In genomic region chr1:154812911-154813816, GRCh38 we compare ENCODE assay signal across 9 cellular contexts. TPM values are rescaled to one million over a fixed set of nuclear protein-coding genes. Genes with fewer than 3 reads are reported as not detected.
DNase-seq lines count a peak whose midpoint lies in the region; ATAC-seq, FAIRE-seq and TF ChIP-seq lines count a peak whose summit lies in the region.
"Had no signal": no experiment of that assay in that cellular context is flagged by ENCODE, and none has a peak within 500 bp of the region (broad histone marks: within the 10 kb centered on the region; RNA-seq: fewer than 3 reads in every experiment).

No MANE protein-coding gene starts in this region.

- intact Hi-C loops in activated naive CD4-positive, alpha-beta T cell treated with anti-CD3 and anti-CD28 coated beads for 36 hours (cut with micrococcal nuclease), result no loop called here
- intact Hi-C loops in CD4-positive, alpha-beta T cell (cut with DNase I, micrococcal nuclease), result no loop called here

- no peaks in the 10 kb centered on the region for H3K27me3 ChIP-seq in CD4-positive, alpha-beta T cell (ENCODE audit: control insufficient read depth, insufficient read depth, low read length)

- POLR2A ChIA-PET in CD4-positive, alpha-beta T cell (lab: Charles Lee), result no interaction called here

- TF ChIP-seq CTCF in brain (conservative IDR thresholded peaks at IDR 0.05), result no peak
- no peak for TF ChIP-seq CTCF in CD4-positive, alpha-beta T cell (IDR thresholded peaks at IDR 0.05)

- CTCF ChIA-PET in activated naive CD4-positive, alpha-beta T cell treated with anti-CD3 and anti-CD28 coated beads for 36 hours (lab: Charles Lee), result interaction anchor here (0.6 to 1.0 kb wide), 3 partner anchors 53 to 607 kb away, joined by 3 read pairs; no protein-coding TSS in a partner anchor
- CTCF ChIA-PET in CD4-positive, alpha-beta T cell (lab: Charles Lee), result no interaction called here

- no peak for FAIRE-seq in urothelium cell line (lab: Jason Lieb, UNC)

- peak overlapping the region; percentile 11 for H3K27ac Mint-ChIP-seq in T-helper 1 cell treated with Interleukin-12 subunit alpha and Interleukin-12 subunit beta and Interleukin-4 antibody, amounts not matched to agents 30 μg/mL and 1 μg/mL, for 36 hours
- peak overlapping the region; percentile 75 to 93 (median 92) for H3K27ac Mint-ChIP-seq in brain
- no peak overlapping the region for H3K27ac Mint-ChIP-seq in activated naive CD4-positive, alpha-beta T cell treated with anti-CD3 and anti-CD28 coated beads for 36 hours
- H3K27ac Mint-ChIP-seq in CD4-positive, alpha-beta T cell, result no peak overlapping the region
- H3K27ac Mint-ChIP-seq: activated naive CD4-positive, alpha-beta T cell treated with anti-CD3 and anti-CD28 coated beads, Interleukin-2, amount 50 U/mL, for 24 hours had no signal

- H3K36me3 Mint-ChIP-seq in T-helper 1 cell treated with Interleukin-12 subunit alpha and Interleukin-12 subunit beta and Interleukin-4 antibody, amounts not matched to agents 30 μg/mL and 1 μg/mL, for 36 hours (ENCODE audit: low read depth), result no peaks in the 10 kb centered on the region
- H3K36me3 Mint-ChIP-seq in brain, result no peaks in the 10 kb centered on the region
- H3K36me3 Mint-ChIP-seq in activated naive CD4-positive, alpha-beta T cell treated with anti-CD3 and anti-CD28 coated beads for 36 hours (ENCODE audit: low read depth), result no peaks in the 10 kb centered on the region
- H3K36me3 Mint-ChIP-seq in CD4-positive, alpha-beta T cell (ENCODE audit: low read depth), result no peaks in the 10 kb centered on the region
- H3K36me3 Mint-ChIP-seq: activated naive CD4-positive, alpha-beta T cell treated with anti-CD3 and anti-CD28 coated beads, Interleukin-2, amount 50 U/mL, for 24 hours had no signal

- no peak overlapping the region for H3K27ac ChIP-seq in CD4-positive, alpha-beta T cell (ENCODE audit: low read depth, low read length)

- H3K4me3 Mint-ChIP-seq in T-helper 1 cell treated with Interleukin-12 subunit alpha and Interleukin-12 subunit beta and Interleukin-4 antibody, amounts not matched to agents 30 μg/mL and 1 μg/mL, for 36 hours, result no peak overlapping the region
- H3K4me3 Mint-ChIP-seq in brain, result peak overlapping the region in 3 of 5 experiments; percentile 44 to 62 (median 51)
- H3K4me3 Mint-ChIP-seq in activated naive CD4-positive, alpha-beta T cell treated with anti-CD3 and anti-CD28 coated beads for 36 hours, result no peak overlapping the region
- H3K4me3 Mint-ChIP-seq in CD4-positive, alpha-beta T cell, result no peak overlapping the region
- H3K4me3 Mint-ChIP-seq: activated naive CD4-positive, alpha-beta T cell treated with anti-CD3 and anti-CD28 coated beads, Interleukin-2, amount 50 U/mL, for 24 hours had no signal

- no peak for ATAC-seq in CD4-positive, alpha-beta T cell (ENCODE audit: poor library complexity)

- peaks cover 4% of the 10 kb centered on the region for H3K27me3 Mint-ChIP-seq in T-helper 1 cell treated with Interleukin-12 subunit alpha and Interleukin-12 subunit beta and Interleukin-4 antibody, amounts not matched to agents 30 μg/mL and 1 μg/mL, for 36 hours (ENCODE audit: low read depth)
- H3K27me3 Mint-ChIP-seq in brain, result peaks cover 7% of the 10 kb centered on the region
- peaks cover 3% of the 10 kb centered on the region for H3K27me3 Mint-ChIP-seq in activated naive CD4-positive, alpha-beta T cell treated with anti-CD3 and anti-CD28 coated beads for 36 hours (ENCODE audit: low read depth)
- no peaks in the 10 kb centered on the region for H3K27me3 Mint-ChIP-seq in CD4-positive, alpha-beta T cell
- H3K27me3 Mint-ChIP-seq: activated naive CD4-positive, alpha-beta T cell treated with anti-CD3 and anti-CD28 coated beads, Interleukin-2, amount 50 U/mL, for 24 hours had no signal

- DNase-seq in T-helper 1 cell (no peak), kidney glomerular epithelial cell (lab: John Stamatoyannopoulos, UW) (peak; percentile 15), urothelium cell line (ENCODE audit: low spot score) (peak; percentile 29), H4 (ENCODE audit: low spot score) (no peak)
- no peak for DNase-seq in activated naive CD4-positive, alpha-beta T cell treated with anti-CD3 and anti-CD28 coated beads for 36 hours
- DNase-seq in CD4-positive, alpha-beta T cell, result no peak

- H3K9me3 ChIP-seq in CD4-positive, alpha-beta T cell (ENCODE audit: control insufficient read depth, low read length), result no peaks in the 10 kb centered on the region

- H3K9me3 Mint-ChIP-seq in T-helper 1 cell treated with Interleukin-12 subunit alpha and Interleukin-12 subunit beta and Interleukin-4 antibody, amounts not matched to agents 30 μg/mL and 1 μg/mL, for 36 hours, result no peaks in the 10 kb centered on the region
- peaks cover 0 to 3% (median 0%) of the 10 kb centered on the region in 5 experiments for H3K9me3 Mint-ChIP-seq in brain
- H3K9me3 Mint-ChIP-seq in activated naive CD4-positive, alpha-beta T cell treated with anti-CD3 and anti-CD28 coated beads for 36 hours, result no peaks in the 10 kb centered on the region
- H3K9me3 Mint-ChIP-seq in CD4-positive, alpha-beta T cell, result no peaks in the 10 kb centered on the region
- H3K9me3 Mint-ChIP-seq: activated naive CD4-positive, alpha-beta T cell treated with anti-CD3 and anti-CD28 coated beads, Interleukin-2, amount 50 U/mL, for 24 hours had no signal

- peaks cover 8% of the 10 kb centered on the region for H3K4me1 Mint-ChIP-seq in T-helper 1 cell treated with Interleukin-12 subunit alpha and Interleukin-12 subunit beta and Interleukin-4 antibody, amounts not matched to agents 30 μg/mL and 1 μg/mL, for 36 hours (ENCODE audit: low read depth)
- peaks cover 72% of the 10 kb centered on the region for H3K4me1 Mint-ChIP-seq in brain
- peaks cover 16% of the 10 kb centered on the region for H3K4me1 Mint-ChIP-seq in activated naive CD4-positive, alpha-beta T cell treated with anti-CD3 and anti-CD28 coated beads for 36 hours (ENCODE audit: low read depth)
- H3K4me1 Mint-ChIP-seq in CD4-positive, alpha-beta T cell (ENCODE audit: low read depth), result no peaks in the 10 kb centered on the region

RNA-seq across cellular contexts. Expression of gene KCNN3, which starts 56.9 kb away (rescaled TPM):
- 5.1 TPM for polyA plus RNA-seq in brain (ENCODE audit: insufficient read depth, low read depth, low replicate concordance)
- under 1 TPM; 0.25 to 0.26 TPM for total RNA-seq in activated naive CD4-positive, alpha-beta T cell treated with anti-CD3 and anti-CD28 coated beads for 36 hours
- not detected for total RNA-seq in CD4-positive, alpha-beta T cell
- total RNA-seq in H4 (2014; rRNA removed; shearing (Covaris generic)), result 0.06 and 0.41 TPM in 2 replicates

Comparison
In these comparisons a context has a peak if more than half of its experiments do, and no peak if none do; other contexts are left out.
1. H3K27ac Mint-ChIP-seq: peak in T-helper 1 cell treated with Interleukin-12 subunit alpha and Interleukin-12 subunit beta and Interleukin-4 antibody, amounts not matched to agents 30 μg/mL and 1 μg/mL, for 36 hours (single experiment) and brain (5 of 5); none in activated naive CD4-positive, alpha-beta T cell treated with anti-CD3 and anti-CD28 coated beads for 36 hours (single experiment) and CD4-positive, alpha-beta T cell (single experiment).
2. H3K4me3 Mint-ChIP-seq: peak in brain (3 of 5); none in T-helper 1 cell treated with Interleukin-12 subunit alpha and Interleukin-12 subunit beta and Interleukin-4 antibody, amounts not matched to agents 30 μg/mL and 1 μg/mL, for 36 hours (single experiment), activated naive CD4-positive, alpha-beta T cell treated with anti-CD3 and anti-CD28 coated beads for 36 hours (single experiment) and CD4-positive, alpha-beta T cell (single experiment).
3. DNase-seq: peak in kidney glomerular epithelial cell (single experiment) and urothelium cell line (single experiment); none in T-helper 1 cell (0 of 5), activated naive CD4-positive, alpha-beta T cell treated with anti-CD3 and anti-CD28 coated beads for 36 hours (single experiment), CD4-positive, alpha-beta T cell (0 of 10) and H4 (single experiment).